In the genomic region with DNA sequence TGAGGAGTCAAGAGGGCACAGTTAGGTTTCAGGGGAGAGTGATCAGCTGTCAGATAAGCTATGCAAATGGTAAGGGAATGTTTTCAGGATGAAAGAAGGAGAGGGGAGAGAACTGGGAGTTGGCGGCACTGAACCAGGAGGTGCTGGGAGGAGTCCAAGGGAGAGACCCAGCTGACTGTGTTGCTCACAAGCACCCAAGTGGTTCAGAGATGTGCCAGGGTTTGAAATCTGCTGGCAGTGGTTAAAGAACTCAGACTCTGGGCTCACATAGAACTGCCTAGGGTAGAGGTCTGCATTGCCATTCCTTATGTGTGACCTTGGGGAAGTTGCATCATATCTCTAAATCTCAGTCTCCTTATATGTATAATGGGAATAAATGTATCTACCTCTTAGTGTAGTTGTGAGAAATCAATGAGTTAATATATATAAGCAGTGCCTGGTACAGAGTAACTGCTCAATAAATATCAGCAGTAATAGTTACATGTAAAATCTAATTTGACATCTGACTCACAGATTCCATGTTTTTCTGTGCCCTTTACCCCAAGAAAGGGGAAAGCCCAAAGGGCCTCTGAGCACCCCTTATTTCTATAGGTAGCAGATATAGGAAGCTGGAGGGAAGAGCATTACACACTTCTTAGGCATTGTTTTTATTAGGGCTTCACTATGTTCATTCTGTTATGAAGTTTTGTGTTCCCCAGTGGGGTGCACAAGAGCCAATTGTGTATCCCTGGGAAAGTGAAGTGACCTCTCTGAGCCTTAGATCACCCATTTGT, we compare ENCODE assay signal across 22 cellular contexts.
DNase-seq lines count a peak whose midpoint lies in the region; ATAC-seq, FAIRE-seq and TF ChIP-seq lines count a peak whose summit lies in the region.
"Had no signal": no experiment of that assay in that cellular context is flagged by ENCODE, and none has a peak within 500 bp of the region (broad histone marks: within the 10 kb centered on the region; RNA-seq: fewer than 3 reads in every experiment).

No MANE protein-coding gene starts in this region.

- ATAC-seq in stimulated activated naive B cell treated with anti-CD40 and anti-IgM and Interleukin-4, amounts not matched to agents 10 μg/mL and 1 μg/mL and 100 μg/mL, for 72 hours (replicated peaks): no peak
- no peak for ATAC-seq in Right ventricle myocardium superior (ENCODE audit: poor library complexity)
- ATAC-seq: CD8-positive, alpha-beta T cell had no signal

- H3T11ph ChIP-seq in H9 (ENCODE audit: low read length): no peak overlapping the region

- no peak overlapping the region for H3K14ac ChIP-seq in H9 (ENCODE audit: insufficient read depth, low read length)

- H3K27ac Mint-ChIP-seq in H9: peak overlapping the region in 2 of 3 experiments; percentile 13 to 23; a peak in 3 of 7 replicates
- H3K27ac Mint-ChIP-seq in stimulated activated naive B cell treated with anti-CD40 and anti-IgM and Interleukin-4, amounts not matched to agents 10 μg/mL and 1 μg/mL and 100 μg/mL, for 72 hours: peak overlapping the region; percentile 80
- H3K27ac Mint-ChIP-seq: CD8-positive, alpha-beta T cell; immature natural killer cell had no signal

- no peak overlapping the region for H2BK5ac ChIP-seq in H9 (ENCODE audit: insufficient read length, low read length)

- H3K9me3 Mint-ChIP-seq in H9: no peaks in the 10 kb centered on the region
- no peaks in the 10 kb centered on the region for H3K9me3 Mint-ChIP-seq in stimulated activated naive B cell treated with anti-CD40 and anti-IgM and Interleukin-4, amounts not matched to agents 10 μg/mL and 1 μg/mL and 100 μg/mL, for 72 hours
- H3K9me3 Mint-ChIP-seq: CD8-positive, alpha-beta T cell; immature natural killer cell had no signal

- H2AFZ ChIP-seq in H9 (ENCODE audit: low read length): no peak overlapping the region

- no peak overlapping the region for H2BK12ac ChIP-seq in H9 (ENCODE audit: insufficient read length, low read depth, low read length)

- no CpG with 5 or more reads among the region's 1 CpG for WGBS in H9 (ENCODE audit: extremely low coverage, insufficient read length, low lambda C conversion rate)

- no peak overlapping the region for H3K18ac ChIP-seq in H9 (ENCODE audit: insufficient read length, low read depth, low read length)

- no peaks in the 10 kb centered on the region for H4K20me1 ChIP-seq in H9 (ENCODE audit: control insufficient read depth, insufficient read depth, insufficient read length)

- H3K23ac ChIP-seq in H9 (ENCODE audit: insufficient read length, low read depth, low read length): no peak overlapping the region

- no peak overlapping the region for H3K4ac ChIP-seq in H9 (ENCODE audit: low read depth, low read length)

- H3K9ac ChIP-seq in H9 (ENCODE audit: extremely low read depth, insufficient read length, low read length): no peak overlapping the region

- H3K4me1 Mint-ChIP-seq in H9: peaks cover 77 to 82% of the 10 kb centered on the region in 2 experiments
- peaks cover 36 to 53% of the 10 kb centered on the region in 2 donors for H3K4me1 Mint-ChIP-seq in stimulated activated naive B cell treated with anti-CD40 and anti-IgM and Interleukin-4, amounts not matched to agents 10 μg/mL and 1 μg/mL and 100 μg/mL, for 72 hours

- no peaks in the 10 kb centered on the region for H3K27me3 ChIP-seq in H9 (ENCODE audit: insufficient read depth, low read length)

- no peak overlapping the region for H2BK120ac ChIP-seq in H9 (ENCODE audit: low read depth, low read length, poor library complexity, severe bottlenecking)

- H3K4me3 Mint-ChIP-seq in H9: no peak overlapping the region
- no peak overlapping the region for H3K4me3 Mint-ChIP-seq in stimulated activated naive B cell treated with anti-CD40 and anti-IgM and Interleukin-4, amounts not matched to agents 10 μg/mL and 1 μg/mL and 100 μg/mL, for 72 hours
- H3K4me3 Mint-ChIP-seq: CD8-positive, alpha-beta T cell; immature natural killer cell had no signal

- no peak for DNase-seq in H9
- peak; percentile 49 to 75 for DNase-seq in NCI-H526 (lab: John Stamatoyannopoulos, UW)
- peak; percentile 65 for DNase-seq in islet precursor cell
- no peak for DNase-seq in stimulated activated naive B cell treated with anti-CD40 and anti-IgM and Interleukin-4, amounts not matched to agents 10 μg/mL and 1 μg/mL and 100 μg/mL, for 72 hours
- DNase-seq in urothelium cell line (ENCODE audit: low spot score): no peak
- no peak for DNase-seq in anterior cingulate cortex (lab: John Stamatoyannopoulos, UW)
- no peak for DNase-seq in Right ventricle myocardium superior
- DNase-seq: activated CD4-positive, alpha-beta T cell treated with anti-CD3 and anti-CD28 coated beads for 4 hours; activated CD8-positive, alpha-beta memory T cell treated with anti-CD3 and anti-CD28 coated beads, Interleukin-2, amount 50 U/mL, for 4 hours; activated effector memory CD4-positive, alpha-beta T cell treated with Interleukin-2 at 50 U/mL for 16 hours; caudate nucleus; CD8-positive, alpha-beta T cell; dermis blood vessel endothelial cell; immature natural killer cell; Kasumi-1; left ventricle myocardium inferior; NCI-H1417; SHP77 had no signal

- no peak overlapping the region for H2BK15ac ChIP-seq in H9 (ENCODE audit: low read depth, low read length)

- H3K56ac ChIP-seq in H9 (ENCODE audit: insufficient read length, low read depth, low read length): no peak overlapping the region

- H2BK20ac ChIP-seq in H9 (ENCODE audit: low read depth, low read length, poor library complexity, severe bottlenecking): no peak overlapping the region

- no peaks in the 10 kb centered on the region for H3K23me2 ChIP-seq in H9 (ENCODE audit: insufficient read length, low read depth, low read length, poor library complexity, severe bottlenecking)

- no peak overlapping the region for H4K5ac ChIP-seq in H9 (ENCODE audit: insufficient read length, low read depth, low read length)

- intact Hi-C loops in Right ventricle myocardium superior (cut with DNase I): no loop called here

- no peak overlapping the region for H2AK5ac ChIP-seq in H9 (ENCODE audit: insufficient read length, low read length)

- no peaks in the 10 kb centered on the region for H3K9me3 ChIP-seq in H9 (ENCODE audit: control insufficient read depth, low read depth, low read length)
- H3K9me3 ChIP-seq: left ventricle myocardium inferior, thoracic aorta had no signal

- H3K27ac ChIP-seq in H9 (ENCODE audit: insufficient read length, low read depth, low read length): no peak overlapping the region
- H3K27ac ChIP-seq: left ventricle myocardium inferior, thoracic aorta had no signal

- H3K79me2 ChIP-seq in H9 (ENCODE audit: insufficient read depth, low read length): no peaks in the 10 kb centered on the region

- no peak overlapping the region for H4K8ac ChIP-seq in H9 (replicated peaks; ENCODE audit: insufficient read length, low read depth, low read length)

- no peaks in the 10 kb centered on the region for H3K36me3 Mint-ChIP-seq in H9 (ENCODE audit: insufficient read depth in 1 of 3, low read depth in 3 of 3)
- H3K36me3 Mint-ChIP-seq in stimulated activated naive B cell treated with anti-CD40 and anti-IgM and Interleukin-4, amounts not matched to agents 10 μg/mL and 1 μg/mL and 100 μg/mL, for 72 hours: peaks cover 0 to 2% of the 10 kb centered on the region in 2 donors
- H3K36me3 Mint-ChIP-seq: CD8-positive, alpha-beta T cell; immature natural killer cell had no signal

- H3K4me2 ChIP-seq in H9 (ENCODE audit: insufficient read depth, insufficient read length, low read length): no peak overlapping the region

- no peak for TF ChIP-seq CTCF in H9 (conservative IDR thresholded peaks at IDR 0.05)

- H3K27me3 Mint-ChIP-seq in H9 (ENCODE audit: low read depth): no peaks in the 10 kb centered on the region
- no peaks in the 10 kb centered on the region for H3K27me3 Mint-ChIP-seq in stimulated activated naive B cell treated with anti-CD40 and anti-IgM and Interleukin-4, amounts not matched to agents 10 μg/mL and 1 μg/mL and 100 μg/mL, for 72 hours

- H3K79me1 ChIP-seq in H9 (ENCODE audit: insufficient read depth, low read depth, low read length, poor library complexity, severe bottlenecking): no peaks in the 10 kb centered on the region

- peaks cover 8% of the 10 kb centered on the region; the same call in 1 of the 2 replicates for H3K4me1 ChIP-seq in H9 (ENCODE audit: insufficient read depth, low read length)
- H3K4me1 ChIP-seq: left ventricle myocardium inferior had no signal

- no peak for FAIRE-seq in urothelium cell line (lab: Jason Lieb, UNC)
- FAIRE-seq: endothelial cell of umbilical vein, GM12878, H54 had no signal

- no peak overlapping the region for H4K91ac ChIP-seq in H9 (ENCODE audit: insufficient read length, low read depth, low read length)

Comparison
In these comparisons a context has a peak if more than half of its experiments do, and no peak if none do; other contexts are left out.
1. DNase-seq: peak in NCI-H526 (2 of 2) and islet precursor cell (single experiment); none in H9 (single experiment), stimulated activated naive B cell treated with anti-CD40 and anti-IgM and Interleukin-4, amounts not matched to agents 10 μg/mL and 1 μg/mL and 100 μg/mL, for 72 hours (single experiment), urothelium cell line (single experiment), anterior cingulate cortex (0 of 58) and Right ventricle myocardium superior (single experiment).